ENCODE assay signal across 7 cellular contexts in the genomic region with DNA sequence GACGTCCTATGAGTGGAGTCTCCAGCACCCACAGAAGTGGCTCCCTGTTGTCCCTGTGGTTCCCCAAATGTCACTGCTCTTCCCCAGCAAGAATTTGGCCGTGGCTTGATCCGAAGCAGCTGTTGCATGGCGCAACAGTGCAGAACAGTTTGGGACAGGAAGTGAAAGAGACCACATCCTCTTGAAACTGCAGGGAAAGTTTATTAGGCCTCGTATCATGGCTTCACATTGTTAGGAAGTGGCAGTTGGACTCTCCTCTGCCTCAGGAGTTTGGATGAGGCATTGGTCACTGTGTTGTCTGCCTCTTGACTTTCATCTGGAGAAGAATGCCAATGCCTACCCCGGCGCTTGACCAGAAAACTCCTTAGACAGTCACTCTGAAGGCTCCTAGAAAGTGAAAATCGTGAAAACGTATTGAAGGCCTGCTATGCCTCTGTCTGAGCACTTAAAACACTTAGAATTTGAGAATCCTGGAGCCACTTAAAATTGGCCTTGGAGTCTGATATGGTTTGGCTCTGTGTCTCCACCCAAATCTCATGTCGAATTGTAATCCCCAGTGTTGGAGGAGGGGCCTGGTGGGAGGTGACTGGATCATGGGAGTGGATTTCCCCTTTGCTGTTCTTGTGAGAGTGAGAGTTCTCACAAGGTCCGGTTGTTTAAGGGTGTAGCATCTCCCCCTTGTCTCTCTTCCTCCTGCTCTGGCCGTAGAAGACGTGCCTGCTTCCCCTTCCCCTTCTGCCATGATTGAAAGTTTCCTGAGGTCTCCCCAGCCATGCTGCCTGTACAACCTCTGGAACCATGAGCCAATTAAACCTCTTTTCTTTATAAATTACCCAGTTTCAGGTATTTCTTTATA.
DNase-seq lines count a peak whose midpoint lies in the region; ATAC-seq and TF ChIP-seq lines count a peak whose summit lies in the region.

No MANE protein-coding gene starts in this region.

- H3K79me2 ChIP-seq in PC-9 (ENCODE audit: low read depth) = no peaks in the 10 kb centered on the region

- no peak overlapping the region for H3K4me3 Mint-ChIP-seq in osteocyte (ENCODE audit: unreplicated experiment)

- WGBS in right cardiac atrium = 78% methylated on average over 13 of the region's 13 CpGs

- no peaks in the 10 kb centered on the region; the same call in 1 of the 2 replicates for H3K9me2 ChIP-seq in PC-9 (ENCODE audit: insufficient read depth)

- no peak overlapping the region for H3K27ac Mint-ChIP-seq in osteocyte (ENCODE audit: unreplicated experiment)

- H3K9me3 Mint-ChIP-seq in osteocyte (ENCODE audit: unreplicated experiment) = no peaks in the 10 kb centered on the region

- H3K4me2 ChIP-seq in PC-9 = no peak overlapping the region

- H3K36me3 Mint-ChIP-seq in osteocyte (ENCODE audit: unreplicated experiment) = no peaks in the 10 kb centered on the region

- no peak overlapping the region for H2AFZ ChIP-seq in PC-9

- no peaks in the 10 kb centered on the region for H3K36me3 ChIP-seq in PC-9 (ENCODE audit: low read depth)

- H3K9me3 ChIP-seq in right cardiac atrium (ENCODE audit: control insufficient read depth, low read length) = no peaks in the 10 kb centered on the region
- no peaks in the 10 kb centered on the region for H3K9me3 ChIP-seq in PC-9 (ENCODE audit: insufficient read depth, low read depth)

- H3K4me1 Mint-ChIP-seq in osteocyte (ENCODE audit: unreplicated experiment) = peaks cover 3% of the 10 kb centered on the region

- DNase-seq in RPMI7951 (ENCODE audit: low read depth) (peak; percentile 75), right cardiac atrium (peak; percentile 38 to 78 (median 76)), PC-9 (no peak), osteocyte (ENCODE audit: extremely low spot score, unreplicated experiment) (no peak), NCI-H524 treated with DMSO at 0.1 percent for 48 hours (lab: John Stamatoyannopoulos, UW) (no peak)

- H3F3A ChIP-seq in PC-9 (ENCODE audit: insufficient read depth, low read depth) = no peaks in the 10 kb centered on the region

- no peaks in the 10 kb centered on the region for H3K27me3 ChIP-seq in right cardiac atrium (ENCODE audit: control insufficient read depth, insufficient read depth)
- no peaks in the 10 kb centered on the region for H3K27me3 ChIP-seq in PC-9 (ENCODE audit: insufficient read depth, low read depth)

- no peak overlapping the region for H3K4me3 ChIP-seq in right cardiac atrium (ENCODE audit: low read length)
- H3K4me3 ChIP-seq in PC-9 = no peak overlapping the region

- CTCF ChIA-PET in PC-9 (lab: Charles Lee) = no interaction called here

- H3K27ac ChIP-seq in right cardiac atrium (ENCODE audit: low read length) (peak overlapping the region; percentile 25), PC-9 (no peak overlapping the region)

- no TSS peak for BruUV-seq in PC-9 (replicated peaks; lab: Mats Ljungman, UMichigan)

- H4K20me1 ChIP-seq in PC-9 (ENCODE audit: insufficient read depth) = no peaks in the 10 kb centered on the region

- peaks cover 11% of the 10 kb centered on the region for H3K27me3 Mint-ChIP-seq in osteocyte (ENCODE audit: unreplicated experiment)

- POLR2A ChIA-PET in PC-9 (lab: Charles Lee; ENCODE audit: unreplicated experiment) = no interaction called here

- ATAC-seq in GM18858 (IDR thresholded peaks at IDR 0.05; ENCODE audit: unreplicated experiment) = peak; percentile 74
- peak; percentile 65 for ATAC-seq in HG02840 (IDR thresholded peaks at IDR 0.05; ENCODE audit: low FRiP score, unreplicated experiment)
- peak; percentile 66 to 68 for ATAC-seq in right cardiac atrium

- H3K4me1 ChIP-seq in right cardiac atrium (ENCODE audit: control insufficient read depth, insufficient read depth, low read length) = no peaks in the 10 kb centered on the region
- H3K4me1 ChIP-seq in PC-9 (replicated peaks; ENCODE audit: insufficient read depth) = no peaks in the 10 kb centered on the region

- no peak for TF ChIP-seq CTCF in PC-9 (conservative IDR thresholded peaks at IDR 0.05)
- TF ChIP-seq CTCF in osteocyte (IDR thresholded peaks at IDR 0.05) = no peak

- intact Hi-C loops in right cardiac atrium (cut with DNase I) = no loop called here
- intact Hi-C loops in PC-9 (cut with micrococcal nuclease; ENCODE audit: unreplicated experiment) = no loop called here

Comparison
In these comparisons a context has a peak if more than half of its experiments do, and no peak if none do; other contexts are left out.
1. DNase-seq: peak in RPMI7951 (single experiment) and right cardiac atrium (3 of 3); none in PC-9 (0 of 2), osteocyte (single experiment) and NCI-H524 treated with DMSO at 0.1 percent for 48 hours (single experiment).
2. Peak in every context shown above with its lines, with median percentiles within 50 percentile points of each other: ATAC-seq.